20 cellular contexts compared by ENCODE assay signal in genomic region chr20:45383131-45383530, GRCh38. TPM values are rescaled to one million over a fixed set of nuclear protein-coding genes. Genes with fewer than 3 reads are reported as not detected.
"Had no signal": no experiment of that assay in that cellular context is flagged by ENCODE, and none has a peak within 500 bp of the region (broad histone marks: within the 10 kb centered on the region; RNA-seq: fewer than 3 reads in every experiment).

No MANE protein-coding gene starts in this region.

- H3K4me3 ChIP-seq: tibial artery, vagina had no signal

- DNase-seq: activated CD4-positive, alpha-beta memory T cell treated with anti-CD3 and anti-CD28 coated beads for 36 hours; activated CD8-positive, alpha-beta memory T cell treated with anti-CD3 and anti-CD28 coated beads, Interleukin-2, amount 10 ng/mL, durations not matched to agents 7 days and 5 days; activated naive CD4-positive, alpha-beta T cell treated with anti-CD3 and anti-CD28 coated beads, Interleukin-2, amount 10 ng/mL, durations not matched to agents 7 days and 5 days; activated T-cell treated with anti-CD3 and anti-CD28 coated beads, Interleukin-2, amount 50 U/mL, for 1 hour; cortex of kidney; endodermal cell; foreskin keratinocyte; posterior cingulate gyrus; retina; stimulated activated CD4-positive, alpha-beta T cell treated with anti-CD3 and anti-CD28 coated beads, Interleukin-4, amount 100 ng/mL, for 24 hours; stimulated activated naive CD4-positive, alpha-beta T cell; T-helper 17 cell; tibial artery; WERI-Rb-1 had no signal

- ATAC-seq: activated CD8-positive, alpha-beta memory T cell treated with anti-CD3 and anti-CD28 coated beads, Interleukin-2, amount 10 ng/mL, durations not matched to agents 7 days and 5 days; foreskin keratinocyte; natural killer cell treated with Interleukin-12 subunit alpha and Interleukin-12 subunit beta and Interleukin-15 and Interleukin-18, amount 100 ng/mL, for 72 hours; T-helper 17 cell had no signal

RNA-seq across cellular contexts. Expression of gene TP53TG5, which starts 5.0 kb away (rescaled TPM):
- total RNA-seq: activated T-helper 2 cell treated with anti-CD3 and anti-CD28 coated beads, Interferon-gamma antibody, Interleukin-2, Interleukin-4, amounts not matched to agents 10 μg/mL and 5 μg/mL and 100 μg/mL, durations not matched to agents 14 hours and 24 hours and 36 hours; epithelial cell of proximal tubule; foreskin keratinocyte; lower leg skin; mesenteric fat pad; natural killer cell treated with Interleukin-12 subunit alpha and Interleukin-12 subunit beta and Interleukin-15 and Interleukin-18, amount 100 ng/mL, for 72 hours; T-helper 17 cell; vagina had no signal
- polyA plus RNA-seq: foreskin keratinocyte had no signal
